8 cellular contexts compared by ENCODE assay signal in the genomic region with DNA sequence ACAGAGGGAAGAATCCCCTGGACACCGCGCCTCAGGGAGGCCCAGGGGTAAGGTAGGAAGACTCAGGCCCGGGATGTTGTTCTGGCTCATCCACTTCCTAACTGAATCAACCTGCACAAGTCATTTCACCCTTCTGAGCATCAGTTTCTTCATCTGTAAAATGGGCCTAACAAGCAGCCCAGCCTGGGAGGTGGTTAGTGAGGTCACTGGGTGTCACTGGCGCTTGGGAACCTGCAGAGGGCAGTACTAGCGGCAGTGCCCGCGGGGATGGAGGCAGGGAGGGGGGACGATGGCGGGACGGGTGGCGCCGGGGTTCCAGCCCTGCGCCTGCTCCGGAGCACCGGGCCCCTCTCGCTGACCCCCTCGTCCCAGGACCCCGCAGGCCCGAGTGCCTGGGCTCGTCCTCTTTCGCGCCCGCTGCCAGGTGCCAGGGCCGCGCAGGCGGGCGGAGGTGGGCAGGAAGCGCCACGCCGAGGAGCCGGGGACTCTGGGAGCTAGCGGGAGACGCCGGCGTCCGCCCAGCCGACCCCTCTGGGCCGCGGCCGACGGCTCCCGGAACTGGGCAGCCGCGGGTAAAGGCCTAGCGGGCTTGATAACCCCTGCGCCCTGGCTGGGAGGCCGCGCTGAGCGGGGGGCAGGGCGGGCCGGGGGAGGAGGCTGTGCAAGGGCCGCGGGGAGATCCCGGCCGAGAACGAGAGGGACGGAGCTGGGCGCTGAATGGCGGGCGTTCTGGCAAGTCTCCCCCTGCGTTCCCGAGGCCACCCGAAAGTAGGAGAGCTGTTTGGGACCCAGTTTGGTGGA. TPM values are rescaled to one million over a fixed set of nuclear protein-coding genes. Genes with fewer than 3 reads are reported as not detected.
DNase-seq lines count a peak whose midpoint lies in the region; ATAC-seq and TF ChIP-seq lines count a peak whose summit lies in the region.

A gene with protein sequence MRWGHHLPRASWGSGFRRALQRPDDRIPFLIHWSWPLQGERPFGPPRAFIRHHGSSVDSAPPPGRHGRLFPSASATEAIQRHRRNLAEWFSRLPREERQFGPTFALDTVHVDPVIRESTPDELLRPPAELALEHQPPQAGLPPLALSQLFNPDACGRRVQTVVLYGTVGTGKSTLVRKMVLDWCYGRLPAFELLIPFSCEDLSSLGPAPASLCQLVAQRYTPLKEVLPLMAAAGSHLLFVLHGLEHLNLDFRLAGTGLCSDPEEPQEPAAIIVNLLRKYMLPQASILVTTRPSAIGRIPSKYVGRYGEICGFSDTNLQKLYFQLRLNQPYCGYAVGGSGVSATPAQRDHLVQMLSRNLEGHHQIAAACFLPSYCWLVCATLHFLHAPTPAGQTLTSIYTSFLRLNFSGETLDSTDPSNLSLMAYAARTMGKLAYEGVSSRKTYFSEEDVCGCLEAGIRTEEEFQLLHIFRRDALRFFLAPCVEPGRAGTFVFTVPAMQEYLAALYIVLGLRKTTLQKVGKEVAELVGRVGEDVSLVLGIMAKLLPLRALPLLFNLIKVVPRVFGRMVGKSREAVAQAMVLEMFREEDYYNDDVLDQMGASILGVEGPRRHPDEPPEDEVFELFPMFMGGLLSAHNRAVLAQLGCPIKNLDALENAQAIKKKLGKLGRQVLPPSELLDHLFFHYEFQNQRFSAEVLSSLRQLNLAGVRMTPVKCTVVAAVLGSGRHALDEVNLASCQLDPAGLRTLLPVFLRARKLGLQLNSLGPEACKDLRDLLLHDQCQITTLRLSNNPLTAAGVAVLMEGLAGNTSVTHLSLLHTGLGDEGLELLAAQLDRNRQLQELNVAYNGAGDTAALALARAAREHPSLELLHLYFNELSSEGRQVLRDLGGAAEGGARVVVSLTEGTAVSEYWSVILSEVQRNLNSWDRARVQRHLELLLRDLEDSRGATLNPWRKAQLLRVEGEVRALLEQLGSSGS (plus strand): TSS at position 255 of the 801 bp plus-strand sequence. CDS start 2,679 bp downstream, outside the sequence.

- POLR2A ChIA-PET in activated CD8-positive, alpha-beta T cell treated with anti-CD3 and anti-CD28 coated beads, Interleukin-2, amount 10 ng/mL, durations not matched to agents 7 days and 5 days (lab: Charles Lee) = interaction anchor here (0.6 to 1.5 kb wide), 17 partner anchors 9 to 140 kb away, joined by 3 to 15 read pairs (median 4); a partner anchor contains a TSS

- ATAC-seq in GM18907 (IDR thresholded peaks at IDR 0.05; ENCODE audit: unreplicated experiment) (peak; percentile 88), HG03159 (IDR thresholded peaks at IDR 0.05; ENCODE audit: unreplicated experiment) (peak; percentile 93)
- peak; percentile 96 for ATAC-seq in activated CD8-positive, alpha-beta T cell treated with anti-CD3 and anti-CD28 coated beads, Interleukin-2, amount 10 ng/mL, durations not matched to agents 7 days and 5 days

- TF ChIP-seq CTCF in AG10803 (conservative IDR thresholded peaks at IDR 0.05; ENCODE audit: low read length) = peak; percentile 84

- H3K27ac Mint-ChIP-seq in activated CD8-positive, alpha-beta T cell treated with anti-CD3 and anti-CD28 coated beads, Interleukin-2, amount 10 ng/mL, durations not matched to agents 7 days and 5 days = peak within 1 kb of the TSS; percentile 92

- DNase-seq in AG10803 (ENCODE audit: low read depth) = peak; percentile 83
- peak; percentile 58 for DNase-seq in NCI-H510A (lab: John Stamatoyannopoulos, UW)
- DNase-seq in activated CD8-positive, alpha-beta T cell treated with anti-CD3 and anti-CD28 coated beads, Interleukin-2, amount 10 ng/mL, durations not matched to agents 7 days and 5 days = peak; percentile 92
- peak; percentile 61 for DNase-seq in effector CD8-positive, alpha-beta T cell (lab: John Stamatoyannopoulos, UW)
- peak; percentile 87 for DNase-seq in medulla oblongata (ENCODE audit: extremely low spot score)
- peak; percentile 79 to 85 (median 79) for DNase-seq in stimulated activated CD4-positive, alpha-beta T cell treated with anti-CD3 and anti-CD28 coated beads, TNF-alpha, amount 100 ng/mL, for 48 hours (ENCODE audit: low read depth in 3 of 3)

- no peaks in the 10 kb centered on the region for H3K9me3 Mint-ChIP-seq in activated CD8-positive, alpha-beta T cell treated with anti-CD3 and anti-CD28 coated beads, Interleukin-2, amount 10 ng/mL, durations not matched to agents 7 days and 5 days (ENCODE audit: insufficient read depth)

- no peaks in the 10 kb centered on the region for H3K36me3 Mint-ChIP-seq in activated CD8-positive, alpha-beta T cell treated with anti-CD3 and anti-CD28 coated beads, Interleukin-2, amount 10 ng/mL, durations not matched to agents 7 days and 5 days (ENCODE audit: low read depth)

- H3K4me1 Mint-ChIP-seq in activated CD8-positive, alpha-beta T cell treated with anti-CD3 and anti-CD28 coated beads, Interleukin-2, amount 10 ng/mL, durations not matched to agents 7 days and 5 days (ENCODE audit: low read depth) = peaks cover 30% of the 10 kb centered on the region

- peak within 1 kb of the TSS; percentile 86 for H3K4me3 Mint-ChIP-seq in activated CD8-positive, alpha-beta T cell treated with anti-CD3 and anti-CD28 coated beads, Interleukin-2, amount 10 ng/mL, durations not matched to agents 7 days and 5 days

- H3K27me3 Mint-ChIP-seq in activated CD8-positive, alpha-beta T cell treated with anti-CD3 and anti-CD28 coated beads, Interleukin-2, amount 10 ng/mL, durations not matched to agents 7 days and 5 days (ENCODE audit: low read depth) = no peaks in the 10 kb centered on the region

- CTCF ChIA-PET in activated CD8-positive, alpha-beta T cell treated with anti-CD3 and anti-CD28 coated beads, Interleukin-2, amount 10 ng/mL, durations not matched to agents 7 days and 5 days (lab: Charles Lee) = interaction anchor here (0.6 to 2.8 kb wide), 33 partner anchors 9 to 205 kb away, joined by 3 to 34 read pairs (median 5); a partner anchor contains a TSS

- peak within 1 kb of the TSS; percentile 78 for H3K4me3 ChIP-seq in AG10803 (ENCODE audit: low read length)

RNA-seq across cellular contexts. Expression of the gene that starts here (rescaled TPM):
- 10 to 100 TPM; 24.6 to 24.8 TPM for total RNA-seq in activated CD8-positive, alpha-beta T cell treated with anti-CD3 and anti-CD28 coated beads, Interleukin-2, amount 10 ng/mL, durations not matched to agents 7 days and 5 days

Comparison
In these comparisons a context has a peak if more than half of its experiments do, and no peak if none do; other contexts are left out.
1. Peak in every context shown above with its lines: DNase-seq, ATAC-seq and H3K4me3 ChIP-seq.